Comparison of ENCODE assay signal across 23 cellular contexts in genomic region chr2:208880171-208880570, GRCh38.
"Had no signal": no experiment of that assay in that cellular context is flagged by ENCODE, and none has a peak within 500 bp of the region (broad histone marks: within the 10 kb centered on the region; RNA-seq: fewer than 3 reads in every experiment).

No MANE protein-coding gene starts in this region.

- H2AFZ ChIP-seq: neural progenitor cell, parathyroid adenoma had no signal

- H3K4me2 ChIP-seq: neural progenitor cell had no signal

- H3K79me2 ChIP-seq: parathyroid adenoma had no signal

- H3K9ac ChIP-seq: neural progenitor cell, parathyroid adenoma had no signal

- H3K27me3 ChIP-seq: neural progenitor cell, ovary, right lobe of liver, sigmoid colon, stomach, thyroid gland, tibial nerve, upper lobe of right lung, uterus had no signal

- H3K36me3 ChIP-seq: neural progenitor cell, ovary, right lobe of liver, sigmoid colon, stomach, thoracic aorta, thyroid gland, tibial nerve, upper lobe of right lung, uterus had no signal

- H3K27ac ChIP-seq: neural progenitor cell, ovary, parathyroid adenoma, psoas muscle, right lobe of liver, sigmoid colon, stomach, thoracic aorta, thyroid gland, tibial nerve, upper lobe of right lung, uterus had no signal

- H3K9me3 ChIP-seq: psoas muscle, right lobe of liver, sigmoid colon, thoracic aorta, thyroid gland, upper lobe of right lung, uterus had no signal

- H3K4me3 ChIP-seq: neural progenitor cell, ovary, psoas muscle, right lobe of liver, sigmoid colon, stomach, thoracic aorta, thyroid gland, tibial nerve, upper lobe of right lung, uterus had no signal

- H3K4me1 ChIP-seq: neural progenitor cell, parathyroid adenoma, psoas muscle, right lobe of liver, sigmoid colon, stomach, thyroid gland, tibial nerve, upper lobe of right lung, uterus had no signal

- DNase-seq: natural killer cell; occipital lobe; ovary; posterior cingulate gyrus; psoas muscle; right cardiac atrium; right lobe of liver; sigmoid colon; small intestine; stimulated activated CD4-positive, alpha-beta T cell treated with anti-CD3 and anti-CD28 coated beads, Interleukin-15, amount 100 ng/mL, for 24 hours; stimulated activated CD4-positive, alpha-beta T cell treated with anti-CD3 and anti-CD28 coated beads, Interleukin-2, amount 100 ng/mL, for 24 hours; stimulated activated CD4-positive, alpha-beta T cell treated with anti-CD3 and anti-CD28 coated beads, Interleukin-2, amount 100 ng/mL, for 48 hours; stimulated activated CD4-positive, alpha-beta T cell treated with anti-CD3 and anti-CD28 coated beads, Interleukin-4, amount 100 ng/mL, for 24 hours; stimulated activated naive B cell treated with anti-CD40 and anti-IgM and Interleukin-4, amounts not matched to agents 10 μg/mL and 1 μg/mL and 100 μg/mL, for 72 hours; stimulated activated naive CD4-positive, alpha-beta T cell treated with Interleukin-2 at 50 U/mL for 16 hours; stomach; thyroid gland; upper lobe of right lung; uterus had no signal
